In genomic region chr19:53868892-53869804, GRCh38 we compare ENCODE assay signal across 8 cellular contexts. TPM values are rescaled to one million over a fixed set of nuclear protein-coding genes. Genes with fewer than 3 reads are reported as not detected.
DNase-seq lines count a peak whose midpoint lies in the region; ATAC-seq and TF ChIP-seq lines count a peak whose summit lies in the region.

No MANE protein-coding gene starts in this region.

- peaks cover 54% of the 10 kb centered on the region for H3K4me1 Mint-ChIP-seq in activated T-cell treated with anti-CD3 and anti-CD28 coated beads, Interleukin-2, amount 50 U/mL, for 24 hours (ENCODE audit: low read depth)

- peak overlapping the region; percentile 54 for H2AFZ ChIP-seq in PC-3 (ENCODE audit: low read length)

- no peaks in the 10 kb centered on the region for H3K9me3 Mint-ChIP-seq in activated T-cell treated with anti-CD3 and anti-CD28 coated beads, Interleukin-2, amount 50 U/mL, for 24 hours

- TF ChIP-seq POLR2A in erythroblast (IDR thresholded peaks at IDR 0.05; ENCODE audit: low read length) = peak; percentile 17

- peak overlapping the region; percentile 93 for H3K4me2 ChIP-seq in PC-3 (ENCODE audit: low read length)

- H3K27ac Mint-ChIP-seq in activated T-cell treated with anti-CD3 and anti-CD28 coated beads, Interleukin-2, amount 50 U/mL, for 24 hours = peak overlapping the region; percentile 89

- peaks cover 27% of the 10 kb centered on the region for H3K36me3 Mint-ChIP-seq in activated T-cell treated with anti-CD3 and anti-CD28 coated beads, Interleukin-2, amount 50 U/mL, for 24 hours (ENCODE audit: low read depth)

- peak overlapping the region; percentile 80 for H3K4me3 Mint-ChIP-seq in activated T-cell treated with anti-CD3 and anti-CD28 coated beads, Interleukin-2, amount 50 U/mL, for 24 hours

- CTCF ChIA-PET in PC-3 (lab: Charles Lee) = interaction anchor here (0.8 to 1.5 kb wide), 2 partner anchors 155 to 161 kb away, joined by 5 to 6 read pairs; no protein-coding TSS in a partner anchor

- H3K9ac ChIP-seq in PC-3 (ENCODE audit: low read length) = peak overlapping the region; percentile 96
- peak overlapping the region; percentile 100 for H3K9ac ChIP-seq in muscle layer of colon (ENCODE audit: low read length)

- DNase-seq in PC-3 (peak; percentile 90), erythroblast (lab: John Stamatoyannopoulos, UW) (peak; percentile 78 to 80), NCI-H187 treated with DMSO at 0.1 percent for 48 hours (lab: John Stamatoyannopoulos, UW) (no peak)
- DNase-seq in activated T-cell treated with anti-CD3 and anti-CD28 coated beads, Interleukin-2, amount 50 U/mL, for 24 hours = peak; percentile 85
- peak; percentile 89 for DNase-seq in stimulated activated CD8-positive, alpha-beta memory T cell treated with anti-CD3 and anti-CD28 coated beads, Interleukin-4, amount 100 ng/mL, for 48 hours

- H3K27ac ChIP-seq in PC-3 (ENCODE audit: low read length) (peak overlapping the region; percentile 83), muscle layer of colon (ENCODE audit: low read depth, low read length) (peak overlapping the region; percentile 98)

- no TSS peak for BruUV-seq in PC-3 (replicated peaks; lab: Mats Ljungman, UMichigan)

- no peaks in the 10 kb centered on the region for H3K9me3 ChIP-seq in PC-3 (ENCODE audit: low read length)
- no peaks in the 10 kb centered on the region for H3K9me3 ChIP-seq in muscle layer of colon (ENCODE audit: low read length)

- H3K27me3 ChIP-seq in PC-3 (ENCODE audit: low read length) = no peaks in the 10 kb centered on the region
- no peaks in the 10 kb centered on the region for H3K27me3 ChIP-seq in muscle layer of colon (ENCODE audit: control insufficient read depth in 1 of 2, insufficient read depth in 2 of 2, low read length in 2 of 2)

- H3K4me1 ChIP-seq in PC-3 (ENCODE audit: insufficient read depth, low read length) (peaks cover 31% of the 10 kb centered on the region), muscle layer of colon (ENCODE audit: insufficient read depth, low read length) (peaks cover 39% of the 10 kb centered on the region)

- intact Hi-C loops in PC-3 (cut with micrococcal nuclease) = no loop called here

- H3K4me3 ChIP-seq in GM08714 (ENCODE audit: low read length) (peak overlapping the region; percentile 62), PC-3 (ENCODE audit: low read length) (peak overlapping the region; percentile 87), muscle layer of colon (ENCODE audit: low read depth in 1 of 2, low read length in 2 of 2) (peak overlapping the region; percentile 76 to 100)

- peaks cover 8% of the 10 kb centered on the region; the same call in 1 of the 2 replicates for H4K20me1 ChIP-seq in PC-3 (ENCODE audit: low read length)

- H3F3A ChIP-seq in PC-3 (ENCODE audit: low read length, unreplicated experiment) = no peaks in the 10 kb centered on the region

- H3K79me2 ChIP-seq in PC-3 (ENCODE audit: low read length) = peaks cover 46% of the 10 kb centered on the region

- H3K9me2 ChIP-seq in PC-3 (replicated peaks; ENCODE audit: low read length) = no peaks in the 10 kb centered on the region

- ATAC-seq in HG02938 (IDR thresholded peaks at IDR 0.05; ENCODE audit: unreplicated experiment) (peak; percentile 26), PC-3 (peak; percentile 33)

- no peaks in the 10 kb centered on the region for H3K27me3 Mint-ChIP-seq in activated T-cell treated with anti-CD3 and anti-CD28 coated beads, Interleukin-2, amount 50 U/mL, for 24 hours

- H3K36me3 ChIP-seq in PC-3 (ENCODE audit: low read depth, low read length) = peaks cover 13% of the 10 kb centered on the region
- peaks cover 28% of the 10 kb centered on the region for H3K36me3 ChIP-seq in muscle layer of colon (ENCODE audit: insufficient read depth, low read length)

- TF ChIP-seq CTCF in PC-3 (conservative IDR thresholded peaks at IDR 0.05; ENCODE audit: low read depth, low read length) = no peak

- POLR2A ChIA-PET in PC-3 (lab: Charles Lee; ENCODE audit: unreplicated experiment) = interaction anchor here (0.6 to 0.9 kb wide), 6 partner anchors 10 to 1348 kb away, joined by 3 to 4 read pairs (median 3); no protein-coding TSS in a partner anchor

RNA-seq across cellular contexts. Expression of gene MYADM, which starts 1.5 kb away (rescaled TPM):
- 58.9 and 63.5 TPM in 2 replicates for total RNA-seq in PC-3 (2014; rRNA removed)

RNA-seq across cellular contexts. Expression of gene PRKCG, which starts 12.8 kb away (rescaled TPM):
- 1.5 TPM in 1 of 2 replicates, not detected in the other for total RNA-seq in PC-3 (2014; rRNA removed)

RNA-seq across cellular contexts. Expression of gene CACNG7, which starts 39.9 kb away (rescaled TPM):
- not detected in 2 replicates for total RNA-seq in PC-3 (2014; rRNA removed)

RNA-seq across cellular contexts. Expression of gene NLRP12, which starts 45.0 kb away (rescaled TPM):
- total RNA-seq in PC-3 (2014; rRNA removed) = 0.12 TPM in 1 of 2 replicates, not detected in the other
